15 cellular contexts compared by ENCODE assay signal in genomic region chr22:46635756-46636155, GRCh38. TPM values are rescaled to one million over a fixed set of nuclear protein-coding genes. Genes with fewer than 3 reads are reported as not detected.
DNase-seq lines count a peak whose midpoint lies in the region; ATAC-seq, FAIRE-seq and TF ChIP-seq lines count a peak whose summit lies in the region.
"Had no signal": no experiment of that assay in that cellular context is flagged by ENCODE, and none has a peak within 500 bp of the region (broad histone marks: within the 10 kb centered on the region; RNA-seq: fewer than 3 reads in every experiment).

No MANE protein-coding gene starts in this region.

- H3K4me1 ChIP-seq in liver (ENCODE audit: control insufficient read depth in 4 of 4, insufficient read depth in 4 of 4, low read length in 3 of 4), result peaks cover 0 to 40% (median 14%) of the 10 kb centered on the region in 4 donors
- H3K4me1 ChIP-seq in OCI-LY7 (ENCODE audit: insufficient read depth, low read length, poor library complexity, severe bottlenecking), result no peaks in the 10 kb centered on the region
- peaks cover 0 to 11% of the 10 kb centered on the region in 2 donors for H3K4me1 ChIP-seq in kidney (ENCODE audit: control insufficient read depth in 1 of 2, insufficient read depth in 1 of 2, low read depth in 1 of 2, low read length in 2 of 2)

- H4K20me1 ChIP-seq in OCI-LY7 (ENCODE audit: insufficient read depth, low read length), result no peaks in the 10 kb centered on the region

- H3K27ac ChIP-seq in liver (ENCODE audit: low read depth in 1 of 2, low read length in 2 of 2), result peak overlapping the region; percentile 77 to 93
- no peak overlapping the region for H3K27ac ChIP-seq in OCI-LY7 (ENCODE audit: low read depth, low read length, poor library complexity, severe bottlenecking)
- H3K27ac ChIP-seq in kidney (ENCODE audit: low read depth in 2 of 2, low read length in 2 of 2), result no peak overlapping the region

- H3K79me2 ChIP-seq in OCI-LY7 (ENCODE audit: insufficient read depth, low read depth, low read length), result no peaks in the 10 kb centered on the region

- no TSS peak for BruUV-seq in OCI-LY7 (replicated peaks; lab: Mats Ljungman, UMichigan)

- H3K4me3 Mint-ChIP-seq in activated B cell treated with CpG ODN at 0.5 μM for 24 hours, result no peak overlapping the region
- H3K4me3 Mint-ChIP-seq in type B pancreatic cell, result no peak overlapping the region
- H3K4me3 Mint-ChIP-seq: activated naive CD8-positive, alpha-beta T cell treated with anti-CD3 and anti-CD28 coated beads for 36 hours; central memory CD8-positive, alpha-beta T cell; stimulated activated memory B cell treated with anti-CD40 and anti-IgM and Interleukin-4, amounts not matched to agents 10 μg/mL and 1 μg/mL and 100 μg/mL, for 72 hours had no signal

- CTCF ChIA-PET in activated B cell treated with CpG ODN at 0.5 μM for 24 hours (lab: Charles Lee), result interaction anchor here (1.3 kb wide), 1 partner anchor 72 kb away, joined by 8 read pairs; no protein-coding TSS in a partner anchor
- CTCF ChIA-PET in OCI-LY7 (lab: Charles Lee; ENCODE audit: unreplicated experiment), result no interaction called here

- H3K36me3 ChIP-seq in liver (ENCODE audit: control insufficient read depth in 4 of 4, insufficient read depth in 3 of 4, low read depth in 1 of 4, low read length in 3 of 4), result no peaks in the 10 kb centered on the region
- peaks cover 8% of the 10 kb centered on the region; the same call in 1 of the 2 replicates for H3K36me3 ChIP-seq in OCI-LY7 (ENCODE audit: insufficient read depth, low read length)
- H3K36me3 ChIP-seq in kidney (ENCODE audit: control insufficient read depth in 1 of 2, insufficient read depth in 2 of 2, low read length in 2 of 2), result no peaks in the 10 kb centered on the region

- H3K27me3 Mint-ChIP-seq in activated B cell treated with CpG ODN at 0.5 μM for 24 hours (no peaks in the 10 kb centered on the region), type B pancreatic cell (no peaks in the 10 kb centered on the region)
- H3K27me3 Mint-ChIP-seq: activated naive CD8-positive, alpha-beta T cell treated with anti-CD3 and anti-CD28 coated beads for 36 hours; central memory CD8-positive, alpha-beta T cell; stimulated activated memory B cell treated with anti-CD40 and anti-IgM and Interleukin-4, amounts not matched to agents 10 μg/mL and 1 μg/mL and 100 μg/mL, for 72 hours had no signal

- no peaks in the 10 kb centered on the region for H3K9me3 ChIP-seq in liver (ENCODE audit: control insufficient read depth in 4 of 4, low read length in 3 of 4)
- H3K9me3 ChIP-seq in OCI-LY7 (ENCODE audit: low read length), result no peaks in the 10 kb centered on the region
- H3K9me3 ChIP-seq in kidney (ENCODE audit: control insufficient read depth in 1 of 2, low read length in 2 of 2), result no peaks in the 10 kb centered on the region

- H3K9ac ChIP-seq in liver (ENCODE audit: low read depth in 1 of 2, low read length in 2 of 2), result no peak overlapping the region
- no peak overlapping the region for H3K9ac ChIP-seq in kidney (ENCODE audit: low read length in 2 of 2)

- peak; percentile 18 for ATAC-seq in Right ventricle myocardium superior (ENCODE audit: poor library complexity)
- ATAC-seq in left cardiac atrium, result no peak
- peak; percentile 34 for ATAC-seq in activated B cell treated with CpG ODN at 0.5 μM for 24 hours (ENCODE audit: low read depth)
- ATAC-seq: stimulated activated memory B cell treated with anti-CD40 and anti-IgM and Interleukin-4, amounts not matched to agents 10 μg/mL and 1 μg/mL and 100 μg/mL, for 72 hours had no signal

- TF ChIP-seq CTCF in activated B cell treated with CpG ODN at 0.5 μM for 24 hours (IDR thresholded peaks at IDR 0.05), result no peak
- TF ChIP-seq CTCF in liver (IDR thresholded peaks at IDR 0.05; ENCODE audit: low read depth, low read length, missing input control), result no peak
- TF ChIP-seq CTCF in type B pancreatic cell (conservative IDR thresholded peaks at IDR 0.05), result peak; percentile 26
- TF ChIP-seq CTCF in OCI-LY7 (conservative IDR thresholded peaks at IDR 0.05; ENCODE audit: low read length), result no peak
- no peak for TF ChIP-seq CTCF in kidney (IDR thresholded peaks at IDR 0.05; ENCODE audit: borderline replicate concordance, extremely low read depth, insufficient read depth)

- no peaks in the 10 kb centered on the region for H3K9me3 Mint-ChIP-seq in activated B cell treated with CpG ODN at 0.5 μM for 24 hours
- no peaks in the 10 kb centered on the region for H3K9me3 Mint-ChIP-seq in type B pancreatic cell
- H3K9me3 Mint-ChIP-seq: activated naive CD8-positive, alpha-beta T cell treated with anti-CD3 and anti-CD28 coated beads for 36 hours; central memory CD8-positive, alpha-beta T cell; stimulated activated memory B cell treated with anti-CD40 and anti-IgM and Interleukin-4, amounts not matched to agents 10 μg/mL and 1 μg/mL and 100 μg/mL, for 72 hours had no signal

- intact Hi-C loops in Right ventricle myocardium superior (cut with DNase I), result no loop called here
- intact Hi-C loops in left cardiac atrium (cut with DNase I), result no loop called here
- intact Hi-C loops in activated B cell treated with CpG ODN at 0.5 μM for 24 hours (cut with micrococcal nuclease), result loop anchor here (2.0 kb wide), 1 partner anchor 73 kb away; no protein-coding TSS in a partner anchor
- intact Hi-C loops in OCI-LY7 (cut with micrococcal nuclease; ENCODE audit: unreplicated experiment), result no loop called here
- intact Hi-C loops in kidney (cut with DNase I), result no loop called here

- 43% methylated on average over 11 of the region's 11 CpGs for WGBS in liver

- H3K27ac Mint-ChIP-seq in activated B cell treated with CpG ODN at 0.5 μM for 24 hours (no peak overlapping the region), type B pancreatic cell (no peak overlapping the region)
- H3K27ac Mint-ChIP-seq: activated naive CD8-positive, alpha-beta T cell treated with anti-CD3 and anti-CD28 coated beads for 36 hours; stimulated activated memory B cell treated with anti-CD40 and anti-IgM and Interleukin-4, amounts not matched to agents 10 μg/mL and 1 μg/mL and 100 μg/mL, for 72 hours had no signal

- TF ChIP-seq RAD21 in liver (IDR thresholded peaks at IDR 0.05), result no peak

- FAIRE-seq in kidney (lab: Jason Lieb, UNC), result no peak

- H3K4me1 Mint-ChIP-seq in activated B cell treated with CpG ODN at 0.5 μM for 24 hours (no peaks in the 10 kb centered on the region), type B pancreatic cell (ENCODE audit: unreplicated experiment) (peaks cover 17% of the 10 kb centered on the region)
- H3K4me1 Mint-ChIP-seq: activated naive CD8-positive, alpha-beta T cell treated with anti-CD3 and anti-CD28 coated beads for 36 hours had no signal

- POLR2A ChIA-PET in activated B cell treated with CpG ODN at 0.5 μM for 24 hours (lab: Charles Lee), result interaction anchor here (0.5 kb wide), 1 partner anchor 250 kb away, joined by 4 read pairs; no protein-coding TSS in a partner anchor
- POLR2A ChIA-PET in OCI-LY7 (lab: Charles Lee), result interaction anchor here (0.6 kb wide), 1 partner anchor 9 kb away, joined by 3 read pairs; no protein-coding TSS in a partner anchor

- H3K27me3 ChIP-seq in liver (ENCODE audit: control insufficient read depth in 4 of 4, insufficient read depth in 4 of 4, low read length in 3 of 4), result no peaks in the 10 kb centered on the region

- no peaks in the 10 kb centered on the region for H3K9me2 ChIP-seq in OCI-LY7 (ENCODE audit: insufficient read depth, low read length)

- H3K36me3 Mint-ChIP-seq in activated B cell treated with CpG ODN at 0.5 μM for 24 hours (ENCODE audit: low read depth) (peaks cover 24% of the 10 kb centered on the region), type B pancreatic cell (peaks cover 8% of the 10 kb centered on the region)
- H3K36me3 Mint-ChIP-seq: activated naive CD8-positive, alpha-beta T cell treated with anti-CD3 and anti-CD28 coated beads for 36 hours had no signal

- H2AFZ ChIP-seq in OCI-LY7 (ENCODE audit: low read length), result no peak overlapping the region

- peak overlapping the region in 1 of 3 donors; percentile 47 for H3K4me3 ChIP-seq in liver (ENCODE audit: low read depth in 1 of 3, low read length in 3 of 3)
- no peak overlapping the region for H3K4me3 ChIP-seq in OCI-LY7 (ENCODE audit: low read depth, low read length, poor library complexity, severe bottlenecking)
- no peak overlapping the region for H3K4me3 ChIP-seq in kidney (ENCODE audit: low read length in 2 of 2)

- DNase-seq in Right ventricle myocardium superior (no peak), left cardiac atrium (no peak), activated B cell treated with CpG ODN at 0.5 μM for 24 hours (no peak), type B pancreatic cell (ENCODE audit: extremely low spot score, unreplicated experiment) (no peak), OCI-LY7 (ENCODE audit: low spot score) (no peak), NCI-H1048 (lab: John Stamatoyannopoulos, UW) (no peak), kidney (no peak)
- DNase-seq: activated CD4-positive, CD25-positive, alpha-beta regulatory T cell treated with anti-CD3 and anti-CD28 coated beads, Interleukin-2, amount 50 U/mL, for 72 hours; activated naive CD8-positive, alpha-beta T cell treated with anti-CD3 and anti-CD28 coated beads for 36 hours; KBM-7; NCI-H1436; NCI-H446 had no signal

- no peak overlapping the region for H3K4me2 ChIP-seq in OCI-LY7 (ENCODE audit: low read length)

TF ChIP-seq in liver, 16 proteins besides CTCF, POLR2A, EP300 and RAD21 (continues in another document):
- TF ChIP-seq EGR1 (IDR thresholded peaks at IDR 0.05; ENCODE audit: low read depth in 2 of 2) (no peak), FOXA2 (IDR thresholded peaks at IDR 0.05) (no peak), ATF3 (IDR thresholded peaks at IDR 0.05) (no peak), RXRA (IDR thresholded peaks at IDR 0.05) (no peak), MAX (IDR thresholded peaks at IDR 0.05) (no peak), SP1 (IDR thresholded peaks at IDR 0.05) (no peak)

RNA-seq across cellular contexts. Expression of gene GRAMD4, which starts 15.6 kb away (rescaled TPM):
- 80.7 TPM for total RNA-seq in Right ventricle myocardium superior
- total RNA-seq in left cardiac atrium, result 10 to 100 TPM; 58.5 to 95.4 TPM
- 39.3 and 45.6 TPM in 2 replicates for total RNA-seq in activated B cell treated with CpG ODN at 0.5 μM for 24 hours
- 10 to 100 TPM; 15.9 to 27.3 TPM for total RNA-seq in liver
- polyA plus RNA-seq in liver, result 10 to 100 TPM in 1 of 2 donors, 1 to 10 TPM in 1; 2.7 to 53.5 TPM
- total RNA-seq in type B pancreatic cell (ENCODE audit: low replicate concordance), result 56.4 and 80.9 TPM in 2 replicates
- 40.7 and 52.4 TPM in 2 replicates for total RNA-seq in OCI-LY7 (2014; rRNA removed; shearing (Covaris generic))
- 32.8 and 46.9 TPM in 2 replicates for total RNA-seq in OCI-LY7 (2022)
- total RNA-seq in kidney, result 58.2 TPM
- 12.1 TPM for polyA plus RNA-seq in kidney (ENCODE audit: insufficient read depth, low read depth, low replicate concordance)

Comparison
In these comparisons a context has a peak if more than half of its experiments do, and no peak if none do; other contexts are left out.
1. ATAC-seq: peak in Right ventricle myocardium superior (single experiment) and activated B cell treated with CpG ODN at 0.5 μM for 24 hours (single experiment); none in left cardiac atrium (0 of 2).
2. H3K27ac ChIP-seq: peak in liver (2 of 2); none in OCI-LY7 (single experiment) and kidney (0 of 2).